ENCODE assay signal across 8 cellular contexts in the genomic region with DNA sequence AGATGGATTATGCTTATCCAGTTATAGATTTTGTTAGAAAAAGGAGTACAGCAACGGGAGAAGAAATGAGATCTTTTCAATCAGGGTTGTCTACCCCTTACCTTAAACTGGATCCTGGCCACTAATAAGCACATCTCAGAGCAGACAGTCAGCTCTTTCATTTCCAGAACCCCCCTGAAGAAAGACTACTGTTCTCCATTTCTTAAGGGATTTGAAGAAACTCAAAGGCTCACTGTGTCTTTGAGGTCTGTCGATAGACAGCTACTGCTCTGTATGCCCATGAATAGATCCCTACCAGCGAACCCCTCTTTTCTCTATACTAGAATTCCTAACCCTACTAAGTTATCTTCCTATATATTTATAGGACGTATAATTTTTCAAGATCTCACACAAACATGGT. TPM values are rescaled to one million over a fixed set of nuclear protein-coding genes. Genes with fewer than 3 reads are reported as not detected.
A peak's percentile ranks its signal among the peaks of the same experiment; 100 is the strongest.
DNase-seq lines count a peak whose midpoint lies in the region; ATAC-seq, FAIRE-seq and TF ChIP-seq lines count a peak whose summit lies in the region.

No MANE protein-coding gene starts in this region.

- H3K4me2 ChIP-seq in DND-41 (ENCODE audit: insufficient read depth, low read length) (peak overlapping the region; percentile 95), OCI-LY3 (ENCODE audit: low read length) (peak overlapping the region; percentile 93), endothelial cell of umbilical vein (ENCODE audit: insufficient read depth, low read length) (peak overlapping the region; percentile 90)

- H3K4me3 ChIP-seq in DND-41 (ENCODE audit: low read depth in 1 of 2, low read length in 2 of 2) (peak overlapping the region; percentile 57 to 75), OCI-LY3 (ENCODE audit: low read length) (peak overlapping the region; percentile 84), endothelial cell of umbilical vein (replicated peaks in 1 of 3; ENCODE audit: insufficient read depth in 1 of 3, low read depth in 1 of 3, low read length in 3 of 3) (peak overlapping the region; percentile 50 to 92 (median 60)), ovary (peak overlapping the region; percentile 79)

- TF ChIP-seq CTCF in DND-41 (IDR thresholded peaks at IDR 0.05; ENCODE audit: borderline replicate concordance, extremely low read depth, low read length, poor library complexity, severe bottlenecking) (no peak), OCI-LY3 (IDR thresholded peaks at IDR 0.05; ENCODE audit: low read depth, low read length) (no peak), endothelial cell of umbilical vein (IDR thresholded peaks at IDR 0.05; ENCODE audit: extremely low read depth in 1 of 2, insufficient read depth in 1 of 2, low read depth in 1 of 2, low read length in 2 of 2) (no peak), ovary (IDR thresholded peaks at IDR 0.05) (no peak)

- H3K9ac ChIP-seq in DND-41 (ENCODE audit: low read depth, low read length) (peak overlapping the region; percentile 75), OCI-LY3 (ENCODE audit: low read length) (peak overlapping the region; percentile 82), endothelial cell of umbilical vein (replicated peaks; ENCODE audit: extremely low read depth, insufficient read depth, low read length) (peak overlapping the region; percentile 73)

- POLR2A ChIA-PET in endothelial cell of umbilical vein (lab: Charles Lee), result interaction anchor here (1.2 to 3.7 kb wide), 2 partner anchors 16 to 112 kb away, joined by 3 to 42 read pairs; a partner anchor contains a TSS

- BruUV-seq in endothelial cell of umbilical vein (replicated peaks; lab: Mats Ljungman, UMichigan), result no TSS peak

- CTCF ChIA-PET in endothelial cell of umbilical vein (lab: Charles Lee), result interaction anchor here (1.1 to 2.3 kb wide), 5 partner anchors 21 to 133 kb away, joined by 3 to 11 read pairs (median 6); a partner anchor contains a TSS

- 1 to 3% (median 1%) methylated on average over 4 of the region's 4 CpGs for WGBS in ovary, 3 donors

- ATAC-seq in DND-41 (ENCODE audit: insufficient read depth, low read depth) (no peak), HG02798 (IDR thresholded peaks at IDR 0.05; ENCODE audit: poor library complexity, unreplicated experiment) (no peak)

- H3K4me1 ChIP-seq in DND-41 (ENCODE audit: insufficient read depth, low read length), result peaks cover 24% of the 10 kb centered on the region
- H3K4me1 ChIP-seq in OCI-LY3 (ENCODE audit: low read length), result peaks cover 13% of the 10 kb centered on the region
- peaks cover 20% of the 10 kb centered on the region for H3K4me1 ChIP-seq in endothelial cell of umbilical vein (ENCODE audit: control insufficient read depth, extremely low read depth, insufficient read depth, low read length)
- peaks cover 7% of the 10 kb centered on the region for H3K4me1 ChIP-seq in ovary (ENCODE audit: insufficient read depth)

- H3K9me1 ChIP-seq in endothelial cell of umbilical vein (replicated peaks; ENCODE audit: control insufficient read depth, extremely low read depth, insufficient read depth, low read length), result no peaks in the 10 kb centered on the region

- no peak for FAIRE-seq in endothelial cell of umbilical vein (lab: Jason Lieb, UNC)

- H3K9me3 ChIP-seq in DND-41 (ENCODE audit: insufficient read depth, low read length, severe bottlenecking), result peaks cover 4% of the 10 kb centered on the region
- H3K9me3 ChIP-seq in OCI-LY3 (ENCODE audit: insufficient read depth, low read length), result 0 out of 2 replicates have a peak, but pooled peaks cover 2% of the 10 kb centered on the region
- H3K9me3 ChIP-seq in endothelial cell of umbilical vein (replicated peaks; ENCODE audit: control insufficient read depth, insufficient read depth, low read length), result no peaks in the 10 kb centered on the region
- no peaks in the 10 kb centered on the region for H3K9me3 ChIP-seq in ovary

- H3K36me3 ChIP-seq in DND-41 (ENCODE audit: insufficient read depth, low read length) (no peaks in the 10 kb centered on the region), OCI-LY3 (replicated peaks; ENCODE audit: low read depth, low read length) (peaks cover 8% of the 10 kb centered on the region), endothelial cell of umbilical vein (ENCODE audit: control insufficient read depth in 2 of 2, extremely low read depth in 1 of 2, insufficient read depth in 2 of 2, low read length in 2 of 2) (no peaks in the 10 kb centered on the region), ovary (no peaks in the 10 kb centered on the region)

- TF ChIP-seq EP300 in ovary (IDR thresholded peaks at IDR 0.05), result no peak

- H3K79me2 ChIP-seq in DND-41 (ENCODE audit: insufficient read depth, low read length) (no peaks in the 10 kb centered on the region), OCI-LY3 (ENCODE audit: low read length) (peaks cover 23% of the 10 kb centered on the region), endothelial cell of umbilical vein (ENCODE audit: control insufficient read depth, insufficient read depth, low read length) (peaks cover 53% of the 10 kb centered on the region)

- H4K20me1 ChIP-seq in DND-41 (ENCODE audit: insufficient read depth, low read length) (no peaks in the 10 kb centered on the region), OCI-LY3 (ENCODE audit: insufficient read depth, low read length) (no peaks in the 10 kb centered on the region), endothelial cell of umbilical vein (replicated peaks; ENCODE audit: control insufficient read depth, extremely low read depth, insufficient read depth, low read length) (no peaks in the 10 kb centered on the region)

- TF ChIP-seq POLR2A in endothelial cell of umbilical vein (IDR thresholded peaks at IDR 0.05; ENCODE audit: low read depth, low read length) (no peak), ovary (IDR thresholded peaks at IDR 0.05) (no peak)

- H3K27ac ChIP-seq in DND-41 (ENCODE audit: low read length) (peak overlapping the region; percentile 42; the same call in 1 of the 2 replicates), OCI-LY3 (ENCODE audit: low read length) (no peak overlapping the region), endothelial cell of umbilical vein (ENCODE audit: insufficient read depth, low read depth, low read length) (peak overlapping the region; percentile 90), ovary (peak overlapping the region; percentile 66 to 95)

- H3K27me3 ChIP-seq in DND-41 (ENCODE audit: insufficient read depth, low read length, poor library complexity), result no peaks in the 10 kb centered on the region
- no peaks in the 10 kb centered on the region for H3K27me3 ChIP-seq in OCI-LY3 (ENCODE audit: low read depth, low read length)
- no peaks in the 10 kb centered on the region for H3K27me3 ChIP-seq in endothelial cell of umbilical vein (ENCODE audit: control insufficient read depth in 2 of 2, insufficient read depth in 2 of 2, low read length in 2 of 2)
- no peaks in the 10 kb centered on the region for H3K27me3 ChIP-seq in ovary

- dilution Hi-C loops in endothelial cell of umbilical vein (cut with MboI; ENCODE audit: extremely low pct_ligation_motif_present, low sequenced_read_pairs), result no loop called here

- H2AFZ ChIP-seq in DND-41 (ENCODE audit: low read depth, low read length) (peak overlapping the region; percentile 92), OCI-LY3 (ENCODE audit: low read depth, low read length) (0 out of 2 replicates have a peak overlapping the region, but pooled peaks have one; percentile 80), endothelial cell of umbilical vein (ENCODE audit: low read depth, low read length) (peak overlapping the region; percentile 64)

- intact Hi-C loops in endothelial cell of umbilical vein (cut with micrococcal nuclease), result loop anchor here (2.0 to 10.0 kb wide), 4 partner anchors 96 to 791 kb away; a partner anchor contains a TSS
- intact Hi-C loops in ovary (cut with DNase I), result loop anchor here (2.0 to 10.0 kb wide), 3 partner anchors 109 to 113 kb away; a partner anchor contains a TSS

- DNase-seq in DND-41 (no peak), endothelial cell of umbilical vein (ENCODE audit: low read depth, low spot score) (no peak), ovary (no peak), NCI-H1105 treated with DMSO at 0.1 percent for 48 hours (lab: John Stamatoyannopoulos, UW) (no peak), SKM-1 treated with dmso at 0.1 percent for 144 hours (lab: John Stamatoyannopoulos, UW; ENCODE audit: unreplicated experiment) (no peak)
- no peak for DNase-seq in stimulated activated CD4-positive, alpha-beta T cell treated with anti-CD3 and anti-CD28 coated beads, Interleukin-1b, Interleukin-23, amount 100 ng/mL, for 48 hours

TF ChIP-seq in endothelial cell of umbilical vein, 7 proteins besides CTCF, POLR2A, EP300 and RAD21:
- no peak for TF ChIP-seq MYC (IDR thresholded peaks at IDR 0.05; ENCODE audit: low read depth, low read length)
- no peak for TF ChIP-seq FOS (IDR thresholded peaks at IDR 0.05; ENCODE audit: borderline replicate concordance, insufficient read depth, low read length)
- TF ChIP-seq, protein P1, sequence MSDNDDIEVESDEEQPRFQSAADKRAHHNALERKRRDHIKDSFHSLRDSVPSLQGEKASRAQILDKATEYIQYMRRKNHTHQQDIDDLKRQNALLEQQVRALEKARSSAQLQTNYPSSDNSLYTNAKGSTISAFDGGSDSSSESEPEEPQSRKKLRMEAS (IDR thresholded peaks at IDR 0.05; ENCODE audit: insufficient read depth, insufficient read length), result no peak
- no peak for TF ChIP-seq EZH2 (IDR thresholded peaks at IDR 0.05; ENCODE audit: borderline replicate concordance, low read depth, low read length, severe bottlenecking)
- no peak for TF ChIP-seq POLR2AphosphoS5 (IDR thresholded peaks at IDR 0.05; ENCODE audit: insufficient read depth, low read depth, low read length)
- TF ChIP-seq GATA2 (IDR thresholded peaks at IDR 0.05; ENCODE audit: insufficient read depth, insufficient read length, low read depth, low read length), result no peak
- no peak for TF ChIP-seq JUN (IDR thresholded peaks at IDR 0.05; ENCODE audit: borderline replicate concordance, insufficient read depth, insufficient read length, low read depth)

RNA-seq across cellular contexts. Expression of a gene that starts 1.0 kb away (rescaled TPM):
- total RNA-seq in endothelial cell of umbilical vein (62.1 and 69.7 TPM in 2 replicates), ovary (100 to 1,000 TPM in 1 of 7 donors, 10 to 100 TPM in 6; 47.2 to 106 (median 70.1) TPM)
- polyA plus RNA-seq in endothelial cell of umbilical vein (25.5 and 41.3 TPM in 2 replicates), ovary (10 to 100 TPM; 18.3 to 32.7 TPM)
- polyA plus RNA-seq in endothelial cell of umbilical vein (2011; cell fraction: cytosol; rRNA removed), result 34.9 and 41.2 TPM in 2 replicates
- 16.0 and 27.0 TPM in 2 replicates for polyA plus RNA-seq in endothelial cell of umbilical vein (2011; cell fraction: nucleus; rRNA removed)
- 40.6 and 49.8 TPM in 2 replicates for polyA plus RNA-seq in endothelial cell of umbilical vein (2012)
- 21.6 and 26.2 TPM in 2 replicates for polyA minus RNA-seq in endothelial cell of umbilical vein
- 35.3 TPM for polyA minus RNA-seq in endothelial cell of umbilical vein (2011; cell fraction: cytosol; rRNA and poly(A)+ RNA removed)
- 11.0 and 11.6 TPM in 2 replicates for polyA minus RNA-seq in endothelial cell of umbilical vein (2011; cell fraction: nucleus; rRNA and poly(A)+ RNA removed)
